In the genomic region with DNA sequence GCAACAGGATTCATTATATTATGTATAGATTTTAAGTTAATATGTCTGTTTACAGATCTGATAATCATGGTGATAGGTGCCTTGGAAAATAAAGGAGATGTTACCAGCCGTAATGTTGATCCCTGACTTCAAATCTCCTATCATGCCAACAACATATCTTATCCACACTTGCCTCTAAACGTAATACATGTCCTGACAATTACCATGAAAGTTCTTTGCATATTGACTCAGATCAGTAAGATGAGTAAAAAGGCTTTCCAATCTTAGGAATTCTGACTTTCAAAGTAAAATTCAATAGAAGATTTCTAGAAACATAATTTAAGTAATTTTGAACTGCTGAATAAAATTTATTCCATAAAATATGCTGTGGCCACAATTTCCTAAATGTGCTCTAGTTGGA, we compare ENCODE assay signal across 17 cellular contexts.
DNase-seq lines count a peak whose midpoint lies in the region; ATAC-seq, FAIRE-seq and TF ChIP-seq lines count a peak whose summit lies in the region.
"Had no signal": no experiment of that assay in that cellular context is flagged by ENCODE, and none has a peak within 500 bp of the region (broad histone marks: within the 10 kb centered on the region; RNA-seq: fewer than 3 reads in every experiment).

No MANE protein-coding gene starts in this region.

- H3K9ac ChIP-seq in PC-3 (ENCODE audit: low read length), result no peak overlapping the region
- no peak overlapping the region for H3K9ac ChIP-seq in endothelial cell of umbilical vein (replicated peaks; ENCODE audit: extremely low read depth, insufficient read depth, low read length)

- H2AFZ ChIP-seq in PC-3 (ENCODE audit: low read length) (no peak overlapping the region), endothelial cell of umbilical vein (ENCODE audit: low read depth, low read length) (no peak overlapping the region)

- H3K36me3 Mint-ChIP-seq in osteocyte (ENCODE audit: unreplicated experiment), result peaks cover 5% of the 10 kb centered on the region
- H3K36me3 Mint-ChIP-seq: CD4-positive, alpha-beta memory T cell had no signal

- H3K27ac Mint-ChIP-seq in osteocyte (ENCODE audit: unreplicated experiment), result peak overlapping the region; percentile 82
- H3K27ac Mint-ChIP-seq: CD4-positive, alpha-beta memory T cell had no signal

- H3K36me3 ChIP-seq in PC-3 (ENCODE audit: low read depth, low read length) (no peaks in the 10 kb centered on the region), endothelial cell of umbilical vein (ENCODE audit: control insufficient read depth in 2 of 2, extremely low read depth in 1 of 2, insufficient read depth in 2 of 2, low read length in 2 of 2) (no peaks in the 10 kb centered on the region), upper lobe of right lung (no peaks in the 10 kb centered on the region), Peyer's patch (no peaks in the 10 kb centered on the region)
- H3K36me3 ChIP-seq: BE2C had no signal

- TF ChIP-seq POLR2A in endothelial cell of umbilical vein (IDR thresholded peaks at IDR 0.05; ENCODE audit: low read depth, low read length) (no peak), Peyer's patch (IDR thresholded peaks at IDR 0.05) (no peak)

- H3K4me3 ChIP-seq in PC-3 (ENCODE audit: low read length), result peak overlapping the region; percentile 23; the same call in 1 of the 2 replicates
- H3K4me3 ChIP-seq in endothelial cell of umbilical vein (replicated peaks in 1 of 3; ENCODE audit: insufficient read depth in 1 of 3, low read depth in 1 of 3, low read length in 3 of 3), result no peak overlapping the region
- no peak overlapping the region for H3K4me3 ChIP-seq in upper lobe of right lung
- H3K4me3 ChIP-seq in Peyer's patch, result no peak overlapping the region

- peak; percentile 61 for FAIRE-seq in D721Med (lab: Jason Lieb, UNC)
- no peak for FAIRE-seq in endothelial cell of umbilical vein (lab: Jason Lieb, UNC)
- FAIRE-seq: A204.1, GM12892, HepG2, HTR-8/SVneo had no signal

- peaks cover 37% of the 10 kb centered on the region for H3K4me1 Mint-ChIP-seq in osteocyte (ENCODE audit: unreplicated experiment)
- H3K4me1 Mint-ChIP-seq: CD4-positive, alpha-beta memory T cell had no signal

- peaks cover 40% of the 10 kb centered on the region for H3K4me1 ChIP-seq in PC-3 (ENCODE audit: insufficient read depth, low read length)
- H3K4me1 ChIP-seq in endothelial cell of umbilical vein (ENCODE audit: control insufficient read depth, extremely low read depth, insufficient read depth, low read length), result peaks cover 25% of the 10 kb centered on the region
- no peaks in the 10 kb centered on the region for H3K4me1 ChIP-seq in upper lobe of right lung
- H3K4me1 ChIP-seq in Peyer's patch, result no peaks in the 10 kb centered on the region
- H3K4me1 ChIP-seq: BE2C had no signal

- no peaks in the 10 kb centered on the region for H3K9me1 ChIP-seq in endothelial cell of umbilical vein (replicated peaks; ENCODE audit: control insufficient read depth, extremely low read depth, insufficient read depth, low read length)

- H3K27me3 ChIP-seq in PC-3 (ENCODE audit: low read length) (no peaks in the 10 kb centered on the region), endothelial cell of umbilical vein (ENCODE audit: control insufficient read depth in 2 of 2, insufficient read depth in 2 of 2, low read length in 2 of 2) (no peaks in the 10 kb centered on the region), upper lobe of right lung (no peaks in the 10 kb centered on the region), Peyer's patch (no peaks in the 10 kb centered on the region)
- H3K27me3 ChIP-seq: BE2C had no signal

- H3F3A ChIP-seq in PC-3 (ENCODE audit: low read length, unreplicated experiment), result no peaks in the 10 kb centered on the region

- TF ChIP-seq CTCF in D721Med (IDR thresholded peaks at IDR 0.05; ENCODE audit: insufficient read depth, missing control alignments), result no peak
- no peak for TF ChIP-seq CTCF in PC-3 (conservative IDR thresholded peaks at IDR 0.05; ENCODE audit: low read depth, low read length)
- no peak for TF ChIP-seq CTCF in endothelial cell of umbilical vein (IDR thresholded peaks at IDR 0.05; ENCODE audit: extremely low read depth in 1 of 2, insufficient read depth in 1 of 2, low read depth in 1 of 2, low read length in 2 of 2)
- no peak for TF ChIP-seq CTCF in osteocyte (IDR thresholded peaks at IDR 0.05)
- no peak for TF ChIP-seq CTCF in upper lobe of right lung (IDR thresholded peaks at IDR 0.05)
- no peak for TF ChIP-seq CTCF in Peyer's patch (IDR thresholded peaks at IDR 0.05)

- intact Hi-C loops in PC-3 (cut with micrococcal nuclease), result loop anchor here (1.0 kb wide), 1 partner anchor 21 kb away; no protein-coding TSS in a partner anchor
- intact Hi-C loops in endothelial cell of umbilical vein (cut with micrococcal nuclease), result no loop called here
- intact Hi-C loops in left cardiac atrium (cut with DNase I), result no loop called here
- intact Hi-C loops in upper lobe of right lung (cut with DNase I), result no loop called here

- no peak overlapping the region for H3K4me3 Mint-ChIP-seq in osteocyte (ENCODE audit: unreplicated experiment)
- H3K4me3 Mint-ChIP-seq: CD4-positive, alpha-beta memory T cell had no signal

- H3K9me3 ChIP-seq in PC-3 (ENCODE audit: low read length), result no peaks in the 10 kb centered on the region
- no peaks in the 10 kb centered on the region for H3K9me3 ChIP-seq in endothelial cell of umbilical vein (replicated peaks; ENCODE audit: control insufficient read depth, insufficient read depth, low read length)
- no peaks in the 10 kb centered on the region for H3K9me3 ChIP-seq in upper lobe of right lung
- H3K9me3 ChIP-seq in Peyer's patch, result no peaks in the 10 kb centered on the region
- H3K9me3 ChIP-seq: BE2C had no signal

- DNase-seq in D721Med (ENCODE audit: insufficient read length, low spot score), result no peak
- no peak for DNase-seq in PC-3
- DNase-seq in endothelial cell of umbilical vein (ENCODE audit: low read depth, low spot score), result no peak
- DNase-seq in osteocyte (ENCODE audit: extremely low spot score, unreplicated experiment), result no peak
- DNase-seq in left cardiac atrium, result no peak
- no peak for DNase-seq in upper lobe of right lung
- no peak for DNase-seq in Peyer's patch
- DNase-seq: BE2C; CD4-positive, alpha-beta memory T cell; DMS153; DMS79 treated with DMSO at 0.1 percent for 48 hours; GDM1 had no signal

- H4K20me1 ChIP-seq in PC-3 (ENCODE audit: low read length), result no peaks in the 10 kb centered on the region
- H4K20me1 ChIP-seq in endothelial cell of umbilical vein (replicated peaks; ENCODE audit: control insufficient read depth, extremely low read depth, insufficient read depth, low read length), result no peaks in the 10 kb centered on the region

- BruUV-seq in PC-3 (replicated peaks; lab: Mats Ljungman, UMichigan), result no TSS peak
- BruUV-seq in endothelial cell of umbilical vein (replicated peaks; lab: Mats Ljungman, UMichigan), result no TSS peak

- ATAC-seq in PC-3, result no peak
- ATAC-seq in left cardiac atrium, result no peak
- ATAC-seq in upper lobe of right lung, result no peak
- ATAC-seq: HepG2 had no signal

- peaks cover 17% of the 10 kb centered on the region for H3K9me3 Mint-ChIP-seq in osteocyte (ENCODE audit: unreplicated experiment)

- H3K27me3 Mint-ChIP-seq in osteocyte (ENCODE audit: unreplicated experiment), result no peaks in the 10 kb centered on the region
- H3K27me3 Mint-ChIP-seq: CD4-positive, alpha-beta memory T cell had no signal

- H3K4me2 ChIP-seq in PC-3 (ENCODE audit: low read length), result peak overlapping the region; percentile 59
- H3K4me2 ChIP-seq in endothelial cell of umbilical vein (ENCODE audit: insufficient read depth, low read length), result peak overlapping the region; percentile 88

- CTCF ChIA-PET in PC-3 (lab: Charles Lee) (no interaction called here), endothelial cell of umbilical vein (lab: Charles Lee) (no interaction called here)

- no peaks in the 10 kb centered on the region for H3K9me2 ChIP-seq in PC-3 (replicated peaks; ENCODE audit: low read length)

- H3K79me2 ChIP-seq in PC-3 (ENCODE audit: low read length) (no peaks in the 10 kb centered on the region), endothelial cell of umbilical vein (ENCODE audit: control insufficient read depth, insufficient read depth, low read length) (no peaks in the 10 kb centered on the region)

- peak overlapping the region; percentile 45 for H3K27ac ChIP-seq in PC-3 (ENCODE audit: low read length)
- H3K27ac ChIP-seq in endothelial cell of umbilical vein (ENCODE audit: insufficient read depth, low read depth, low read length), result no peak overlapping the region
- no peak overlapping the region for H3K27ac ChIP-seq in upper lobe of right lung
- H3K27ac ChIP-seq in Peyer's patch, result no peak overlapping the region
- H3K27ac ChIP-seq: C4-2B had no signal

- POLR2A ChIA-PET in PC-3 (lab: Charles Lee; ENCODE audit: unreplicated experiment), result no interaction called here
- POLR2A ChIA-PET in endothelial cell of umbilical vein (lab: Charles Lee), result no interaction called here

- dilution Hi-C loops in endothelial cell of umbilical vein (cut with MboI; ENCODE audit: extremely low pct_ligation_motif_present, low sequenced_read_pairs), result no loop called here

TF ChIP-seq in endothelial cell of umbilical vein, 7 proteins besides CTCF, POLR2A, EP300 and RAD21:
- no peak for TF ChIP-seq JUN (IDR thresholded peaks at IDR 0.05; ENCODE audit: borderline replicate concordance, insufficient read depth, insufficient read length, low read depth)
- no peak for TF ChIP-seq EZH2 (IDR thresholded peaks at IDR 0.05; ENCODE audit: borderline replicate concordance, low read depth, low read length, severe bottlenecking)
- TF ChIP-seq, protein P1, sequence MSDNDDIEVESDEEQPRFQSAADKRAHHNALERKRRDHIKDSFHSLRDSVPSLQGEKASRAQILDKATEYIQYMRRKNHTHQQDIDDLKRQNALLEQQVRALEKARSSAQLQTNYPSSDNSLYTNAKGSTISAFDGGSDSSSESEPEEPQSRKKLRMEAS (IDR thresholded peaks at IDR 0.05; ENCODE audit: insufficient read depth, insufficient read length), result no peak
